Comparison of ENCODE assay signal across 19 cellular contexts in genomic region chr4:147899512-147899911, GRCh38.
"Had no signal": no experiment of that assay in that cellular context is flagged by ENCODE, and none has a peak within 500 bp of the region (broad histone marks: within the 10 kb centered on the region; RNA-seq: fewer than 3 reads in every experiment).

No MANE protein-coding gene starts in this region.

- H3K36me3 Mint-ChIP-seq: stimulated activated memory B cell treated with anti-CD40 and anti-IgM and Interleukin-4, amounts not matched to agents 10 μg/mL and 1 μg/mL and 100 μg/mL, for 72 hours had no signal

- H3K4me3 Mint-ChIP-seq: activated B cell treated with CpG ODN at 0.5 μM for 24 hours; activated CD8-positive, alpha-beta T cell treated with anti-CD3 and anti-CD28 coated beads, Interleukin-2, amount 10 ng/mL, durations not matched to agents 7 days and 5 days; activated naive CD8-positive, alpha-beta T cell treated with anti-CD3 and anti-CD28 coated beads for 36 hours; activated T-cell treated with anti-CD3 and anti-CD28 coated beads, Interleukin-2, amount 50 U/mL, for 72 hours; neural progenitor cell; stimulated activated memory B cell treated with anti-CD40 and anti-IgM and Interleukin-4, amounts not matched to agents 10 μg/mL and 1 μg/mL and 100 μg/mL, for 72 hours had no signal

- H3K27me3 ChIP-seq: ascending aorta, gastroesophageal sphincter, heart right ventricle, neural progenitor cell, pancreas, sigmoid colon, transverse colon had no signal

- H3K27ac ChIP-seq: ascending aorta, gastroesophageal sphincter, heart right ventricle, neural progenitor cell, pancreas, sigmoid colon, transverse colon had no signal

- H3K4me3 ChIP-seq: ascending aorta, gastroesophageal sphincter, heart right ventricle, lung, neural progenitor cell, pancreas, sigmoid colon, transverse colon had no signal

- H3K9ac ChIP-seq: neural progenitor cell had no signal

- H3K27me3 Mint-ChIP-seq: activated B cell treated with CpG ODN at 0.5 μM for 24 hours; activated naive CD8-positive, alpha-beta T cell treated with anti-CD3 and anti-CD28 coated beads for 36 hours; stimulated activated memory B cell treated with anti-CD40 and anti-IgM and Interleukin-4, amounts not matched to agents 10 μg/mL and 1 μg/mL and 100 μg/mL, for 72 hours had no signal

- H3K9me3 ChIP-seq: pancreas had no signal

- H3K4me1 Mint-ChIP-seq: activated B cell treated with CpG ODN at 0.5 μM for 24 hours; activated naive CD8-positive, alpha-beta T cell treated with anti-CD3 and anti-CD28 coated beads for 36 hours; neural progenitor cell; stimulated activated memory B cell treated with anti-CD40 and anti-IgM and Interleukin-4, amounts not matched to agents 10 μg/mL and 1 μg/mL and 100 μg/mL, for 72 hours had no signal

- H3K4me1 ChIP-seq: neural progenitor cell, pancreas, transverse colon had no signal

- H2AFZ ChIP-seq: neural progenitor cell had no signal

- H3K4me2 ChIP-seq: neural progenitor cell had no signal

- H3K27ac Mint-ChIP-seq: activated B cell treated with CpG ODN at 0.5 μM for 24 hours; activated CD8-positive, alpha-beta T cell treated with anti-CD3 and anti-CD28 coated beads, Interleukin-2, amount 10 ng/mL, durations not matched to agents 7 days and 5 days; activated naive CD8-positive, alpha-beta T cell treated with anti-CD3 and anti-CD28 coated beads for 36 hours; activated T-cell treated with anti-CD3 and anti-CD28 coated beads, Interleukin-2, amount 50 U/mL, for 72 hours; neural progenitor cell; stimulated activated memory B cell treated with anti-CD40 and anti-IgM and Interleukin-4, amounts not matched to agents 10 μg/mL and 1 μg/mL and 100 μg/mL, for 72 hours had no signal

- DNase-seq: activated B cell treated with CpG ODN at 0.5 μM for 24 hours; activated CD4-positive, alpha-beta T cell treated with anti-CD3 and anti-CD28 coated beads for 48 hours; activated CD8-positive, alpha-beta memory T cell treated with anti-CD3 and anti-CD28 coated beads, Interleukin-2, amount 50 U/mL, for 48 hours; activated CD8-positive, alpha-beta T cell treated with anti-CD3 and anti-CD28 coated beads, Interleukin-2, amount 10 ng/mL, durations not matched to agents 7 days and 5 days; activated gamma-delta T cell treated with Interleukin-2 at 50 U/mL for 16 hours; activated naive CD8-positive, alpha-beta T cell treated with anti-CD3 and anti-CD28 coated beads for 36 hours; activated T-cell treated with anti-CD3 and anti-CD28 coated beads, Interleukin-2, amount 50 U/mL, for 72 hours; heart right ventricle; midbrain; pancreas; sigmoid colon; stimulated activated CD4-positive, alpha-beta T cell treated with anti-CD3 and anti-CD28 coated beads, Interleukin-2, amount 100 ng/mL, for 48 hours; SW 1271; transverse colon had no signal

- H3K36me3 ChIP-seq: pancreas, transverse colon had no signal

- H3K9me3 Mint-ChIP-seq: stimulated activated memory B cell treated with anti-CD40 and anti-IgM and Interleukin-4, amounts not matched to agents 10 μg/mL and 1 μg/mL and 100 μg/mL, for 72 hours had no signal
